8 cellular contexts compared by ENCODE assay signal in the genomic region with DNA sequence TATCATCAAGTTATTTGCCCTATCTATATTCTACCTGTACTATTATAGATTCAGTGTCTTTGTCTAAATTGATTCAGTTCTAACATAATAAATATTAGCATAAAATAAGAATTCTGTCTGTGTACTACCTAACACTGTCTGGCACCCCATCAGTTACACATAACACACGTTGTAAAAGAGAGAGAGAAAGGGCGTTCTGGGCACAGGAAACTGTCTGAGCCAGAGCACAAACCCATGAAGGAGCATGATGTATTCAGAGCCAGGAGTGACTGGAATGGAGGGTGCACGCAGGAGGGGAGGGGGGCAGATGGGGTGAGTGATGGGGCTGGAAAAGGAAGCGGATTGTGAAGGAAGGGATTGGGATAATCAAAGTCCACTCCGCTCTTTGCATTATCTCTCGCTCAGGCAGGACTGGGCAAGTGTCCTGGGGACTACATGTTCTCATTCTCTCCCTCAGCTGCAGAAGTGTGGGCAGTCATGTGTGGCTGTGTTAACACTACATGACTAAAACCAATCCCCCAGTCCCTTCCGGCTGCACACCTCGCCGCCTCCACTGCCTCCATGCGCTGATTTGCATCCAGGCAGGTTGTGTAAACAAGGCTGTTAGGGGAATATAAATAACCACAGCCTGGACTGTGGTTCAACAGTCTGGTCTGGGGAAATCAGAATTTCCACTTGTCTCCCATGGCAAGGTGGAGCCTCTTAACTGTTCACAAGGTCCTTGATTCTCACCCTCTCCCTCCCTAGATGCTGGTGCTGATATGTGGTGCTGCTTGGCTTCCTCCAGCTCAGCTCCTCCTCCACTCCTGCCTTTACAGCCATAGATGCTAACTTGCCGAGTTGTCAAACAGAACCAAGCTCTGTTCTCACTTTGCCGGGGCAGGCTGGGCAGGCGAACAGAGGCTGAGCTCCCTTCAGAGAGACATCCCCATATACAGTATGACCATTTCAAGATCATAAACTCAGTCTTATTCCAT.
DNase-seq lines count a peak whose midpoint lies in the region; ATAC-seq, FAIRE-seq and TF ChIP-seq lines count a peak whose summit lies in the region.

No MANE protein-coding gene starts in this region.

- H3K4me1 ChIP-seq in H1 (replicated peaks in 1 of 4; ENCODE audit: control insufficient read depth in 3 of 4, insufficient read depth in 4 of 4, low read length in 3 of 4) (peaks cover 0 to 3% (median under 1%) of the 10 kb centered on the region in 4 experiments; a peak in 2 of 7 replicates), MM.1S (ENCODE audit: low read length) (no peaks in the 10 kb centered on the region)

- H3K27me3 ChIP-seq in H1 (replicated peaks in 1 of 4; ENCODE audit: control insufficient read depth in 3 of 4, extremely low read depth in 1 of 4, insufficient read depth in 3 of 4, low read length in 3 of 4) (no peaks in the 10 kb centered on the region), MM.1S (replicated peaks; ENCODE audit: insufficient read depth, low read length) (no peaks in the 10 kb centered on the region)

- H4K91ac ChIP-seq in H1 (replicated peaks; ENCODE audit: insufficient read length, low read length), result peak overlapping the region; percentile 39

- peak overlapping the region; percentile 35; the same call in 1 of the 2 replicates for H4K8ac ChIP-seq in H1 (ENCODE audit: extremely low read depth, insufficient read depth, low read length)

- H4K20me1 ChIP-seq in H1 (replicated peaks in 1 of 2; ENCODE audit: control insufficient read depth in 1 of 2, insufficient read depth in 2 of 2, low read length in 2 of 2), result no peaks in the 10 kb centered on the region
- no peaks in the 10 kb centered on the region for H4K20me1 ChIP-seq in MM.1S (ENCODE audit: insufficient read depth, low read length)

- no peak overlapping the region for H2BK15ac ChIP-seq in H1 (ENCODE audit: low read length)

- no peak overlapping the region for H3K4me3 ChIP-seq in H1 (ENCODE audit: extremely low read depth in 1 of 4, insufficient read depth in 2 of 4, low read depth in 3 of 4, low read length in 4 of 4)
- H3K4me3 ChIP-seq in MM.1S (ENCODE audit: low read length), result no peak overlapping the region

- no peaks in the 10 kb centered on the region for H3K36me3 ChIP-seq in H1 (ENCODE audit: control insufficient read depth in 2 of 4, insufficient read depth in 4 of 4, low read length in 3 of 4)
- no peaks in the 10 kb centered on the region for H3K36me3 ChIP-seq in MM.1S (replicated peaks; ENCODE audit: insufficient read depth, low read length)

- no peaks in the 10 kb centered on the region for H3K27me3 Mint-ChIP-seq in T-helper 17 cell

- H3K23ac ChIP-seq in H1 (ENCODE audit: insufficient read length), result no peak overlapping the region

- TF ChIP-seq POLR2A in H1 (IDR thresholded peaks at IDR 0.05; ENCODE audit: control extremely low read depth in 1 of 2, low read depth in 2 of 2, low read length in 2 of 2), result no peak

- no peaks in the 10 kb centered on the region for H3K79me2 ChIP-seq in H1 (ENCODE audit: control insufficient read depth in 1 of 2, insufficient read depth in 2 of 2, low read length in 2 of 2)
- H3K79me2 ChIP-seq in MM.1S (ENCODE audit: low read length), result no peaks in the 10 kb centered on the region

- POLR2A ChIA-PET in H1 (lab: Charles Lee; ENCODE audit: partially characterized antibody), result no interaction called here

- no peak overlapping the region for H4K5ac ChIP-seq in H1 (ENCODE audit: insufficient read length, low read depth, low read length)

- H2BK12ac ChIP-seq in H1 (ENCODE audit: low read depth, low read length), result peak overlapping the region; percentile 63; the same call in 1 of the 2 replicates

- H3K4me3 Mint-ChIP-seq in T-helper 17 cell, result no peak overlapping the region

- ATAC-seq in GM18498 (IDR thresholded peaks at IDR 0.05; ENCODE audit: unreplicated experiment) (peak; percentile 99), GM21447 (IDR thresholded peaks at IDR 0.05; ENCODE audit: unreplicated experiment) (peak; percentile 99), HG03442 (IDR thresholded peaks at IDR 0.05; ENCODE audit: unreplicated experiment) (peak; percentile 100), T-helper 17 cell (no peak)

- H3K36me3 Mint-ChIP-seq in T-helper 17 cell (ENCODE audit: low read depth), result no peaks in the 10 kb centered on the region

- no peaks in the 10 kb centered on the region for H3K79me1 ChIP-seq in H1 (ENCODE audit: low read depth, low read length)

- no peak overlapping the region for H2BK5ac ChIP-seq in H1 (ENCODE audit: low read depth, low read length)

- H3K14ac ChIP-seq in H1 (ENCODE audit: insufficient read length), result no peak overlapping the region

- H3K4me2 ChIP-seq in H1 (ENCODE audit: insufficient read depth in 1 of 2, low read depth in 2 of 2, low read length in 2 of 2), result no peak overlapping the region
- no peak overlapping the region for H3K4me2 ChIP-seq in MM.1S (ENCODE audit: low read depth, low read length)

- no peaks in the 10 kb centered on the region for H3K4me1 Mint-ChIP-seq in T-helper 17 cell

- peak overlapping the region; percentile 38; the same call in 1 of the 2 replicates for H3K18ac ChIP-seq in H1 (ENCODE audit: extremely low read depth, low read length)

- H3F3A ChIP-seq in MM.1S (ENCODE audit: insufficient read depth, low read length), result no peaks in the 10 kb centered on the region

- no peak overlapping the region for H2BK120ac ChIP-seq in H1 (replicated peaks; ENCODE audit: low read depth, low read length)

- no peak overlapping the region for H3K27ac Mint-ChIP-seq in T-helper 17 cell

- H3K9ac ChIP-seq in H1 (replicated peaks in 1 of 4; ENCODE audit: extremely low read depth in 1 of 4, low read depth in 3 of 4, low read length in 3 of 4) (no peak overlapping the region), MM.1S (ENCODE audit: low read length) (no peak overlapping the region)

- H3K27ac ChIP-seq in H1 (ENCODE audit: low read depth, low read length) (no peak overlapping the region), MM.1S (ENCODE audit: low read length) (no peak overlapping the region)

- no peak for TF ChIP-seq EP300 in H1 (IDR thresholded peaks at IDR 0.05; ENCODE audit: borderline replicate concordance in 1 of 2, low read depth in 2 of 2, low read length in 2 of 2)

- H3K56ac ChIP-seq in H1 (replicated peaks; ENCODE audit: insufficient read length, low read depth, low read length), result no peak overlapping the region

- CTCF ChIA-PET in H1 (lab: Charles Lee; ENCODE audit: partially characterized antibody), result interaction anchor here (0.6 kb wide), 1 partner anchor 77 kb away, joined by 3 read pairs; no protein-coding TSS in a partner anchor

- no peak for DNase-seq in H1 (ENCODE audit: low read depth in 1 of 2, low spot score in 2 of 2)
- DNase-seq in MM.1S, result no peak
- no peak for DNase-seq in islet precursor cell
- no peak for DNase-seq in hepatic stellate cell (ENCODE audit: low spot score)
- no peak for DNase-seq in T-helper 17 cell

- no peak overlapping the region for H3K4ac ChIP-seq in H1 (replicated peaks; ENCODE audit: insufficient read length, low read depth, low read length)

- FAIRE-seq in H1 (lab: Jason Lieb, UNC), result no peak

- H3K9me3 ChIP-seq in H1 (ENCODE audit: insufficient read depth in 2 of 2, low read depth in 1 of 2, low read length in 1 of 2) (peaks cover 0 to 5% of the 10 kb centered on the region in 2 experiments; a peak in 2 of 4 replicates), MM.1S (replicated peaks; ENCODE audit: insufficient read depth, low read length) (no peaks in the 10 kb centered on the region), T-helper 17 cell (ENCODE audit: control insufficient read depth, low read length, poor library complexity, severe bottlenecking) (no peaks in the 10 kb centered on the region)

- H2AFZ ChIP-seq in H1 (ENCODE audit: low read length) (peak overlapping the region; percentile 59; the same call in 1 of the 2 replicates), MM.1S (ENCODE audit: low read length) (no peak overlapping the region)

- H2AK5ac ChIP-seq in H1 (ENCODE audit: low read depth, low read length), result no peak overlapping the region

- H3K23me2 ChIP-seq in H1 (ENCODE audit: low read depth, low read length), result no peaks in the 10 kb centered on the region

- TF ChIP-seq CTCF in H1 (IDR thresholded peaks at IDR 0.05; ENCODE audit: control extremely low read depth in 1 of 3, insufficient read depth in 1 of 3, low read depth in 1 of 3, low read length in 3 of 3), result no peak
- no peak for TF ChIP-seq CTCF in MM.1S (IDR thresholded peaks at IDR 0.05; ENCODE audit: low read length)

- 94% methylated on average over 13 of the region's 13 CpGs; no CpG with 5 or more reads in 1 of the 2 experiments for WGBS in H1 (ENCODE audit: extremely low coverage in 1 of 2, insufficient coverage in 1 of 2, insufficient read length in 1 of 2, insufficient replicate concordance in 2 of 2, low coverage in 1 of 2, low lambda C conversion rate in 2 of 2, missing lambda C conversion rate in 1 of 2), 2 experiments

- H3K9me2 ChIP-seq in MM.1S (replicated peaks; ENCODE audit: insufficient read depth, low read length), result no peaks in the 10 kb centered on the region

- H2BK20ac ChIP-seq in H1 (ENCODE audit: low read length), result no peak overlapping the region

- no peak for TF ChIP-seq RAD21 in H1 (IDR thresholded peaks at IDR 0.05 in 1 of 2, conservative IDR thresholded peaks at IDR 0.05 in 1 of 2; ENCODE audit: low read depth in 2 of 2, low read length in 2 of 2)

TF ChIP-seq in H1, 55 proteins besides CTCF, POLR2A, EP300 and RAD21 (continues in another document):
- TF ChIP-seq SP1 (IDR thresholded peaks at IDR 0.05; ENCODE audit: low read depth, low read length), result no peak
- no peak for TF ChIP-seq ASH2L (IDR thresholded peaks at IDR 0.05; ENCODE audit: low read length)
- no peak for TF ChIP-seq SIN3A (conservative IDR thresholded peaks at IDR 0.05 in 1 of 2, IDR thresholded peaks at IDR 0.05 in 1 of 2; ENCODE audit: low read depth in 1 of 2, low read length in 2 of 2)
- TF ChIP-seq ATF3 (IDR thresholded peaks at IDR 0.05; ENCODE audit: insufficient read depth, low read depth, low read length), result no peak
- TF ChIP-seq EZH2 (IDR thresholded peaks at IDR 0.05; ENCODE audit: low read depth, low read length, severe bottlenecking), result no peak
- TF ChIP-seq CHD2 (IDR thresholded peaks at IDR 0.05; ENCODE audit: low read length), result no peak
- TF ChIP-seq CTBP2 (IDR thresholded peaks at IDR 0.05; ENCODE audit: borderline replicate concordance, insufficient read depth, insufficient read length, low read length), result no peak
- TF ChIP-seq RNF2 (IDR thresholded peaks at IDR 0.05; ENCODE audit: borderline replicate concordance, low read depth, low read length, missing control alignments, poor library complexity, severe bottlenecking), result no peak
- TF ChIP-seq HDAC6 (IDR thresholded peaks at IDR 0.05; ENCODE audit: low read depth, low read length), result no peak
- no peak for TF ChIP-seq SUZ12 (IDR thresholded peaks at IDR 0.05; ENCODE audit: low read length)
- TF ChIP-seq TAF1 (IDR thresholded peaks at IDR 0.05; ENCODE audit: low read depth, low read length), result no peak
